Comparison of ENCODE assay signal across 8 cellular contexts in the genomic region with DNA sequence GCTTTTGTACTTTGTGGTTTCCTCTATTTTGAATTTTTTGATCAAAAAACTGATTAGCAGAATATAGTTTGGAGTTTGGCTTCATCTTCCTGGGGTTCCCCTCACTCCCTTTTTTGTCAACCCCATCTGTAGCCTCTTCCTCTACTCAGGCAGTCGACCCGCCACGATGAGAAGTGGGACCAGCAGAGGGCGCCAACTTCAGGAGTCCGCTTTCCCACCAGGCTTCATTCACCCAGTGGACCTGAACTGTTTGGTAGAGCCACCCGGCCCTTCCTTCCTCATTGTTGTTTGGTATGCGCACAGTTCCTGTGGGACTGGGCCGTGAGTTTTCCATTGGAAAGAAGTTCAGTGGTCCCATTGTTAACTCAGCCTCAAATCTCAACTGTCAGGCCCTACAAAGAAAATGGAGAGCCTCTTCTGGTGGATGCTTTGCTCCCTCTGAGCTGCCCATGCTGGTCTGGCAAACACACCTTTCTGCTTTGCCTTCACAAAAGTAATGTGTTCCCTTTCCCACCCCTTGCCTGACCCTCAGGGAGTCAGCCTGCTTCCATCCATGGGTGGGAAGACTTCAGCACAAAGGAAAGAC. TPM values are rescaled to one million over a fixed set of nuclear protein-coding genes. Genes with fewer than 3 reads are reported as not detected.
DNase-seq lines count a peak whose midpoint lies in the region; ATAC-seq and TF ChIP-seq lines count a peak whose summit lies in the region.

No MANE protein-coding gene starts in this region.

- H3K27me3 ChIP-seq in GM23338 (ENCODE audit: insufficient read depth) (no peaks in the 10 kb centered on the region), psoas muscle (ENCODE audit: insufficient read depth in 3 of 3, low read length in 2 of 3) (no peaks in the 10 kb centered on the region), uterus (no peaks in the 10 kb centered on the region)

- TF ChIP-seq CTCF in AG10803 (conservative IDR thresholded peaks at IDR 0.05; ENCODE audit: low read length) (peak; percentile 71), GM23338 (conservative IDR thresholded peaks at IDR 0.05; ENCODE audit: low read depth in 2 of 2) (peak; percentile 87 to 88), psoas muscle (IDR thresholded peaks at IDR 0.05) (peak; percentile 64), uterus (IDR thresholded peaks at IDR 0.05) (peak; percentile 29 to 56 (median 42))

- intact Hi-C loops in Right ventricle myocardium inferior (cut with DNase I) (loop anchor here (2.0 kb wide), 1 partner anchor 20 kb away; no protein-coding TSS in a partner anchor), psoas muscle (cut with DNase I) (no loop called here), uterus (cut with DNase I; ENCODE audit: low total_unique reads) (no loop called here)

- no peaks in the 10 kb centered on the region for H3K9me3 Mint-ChIP-seq in GM23338

- H3K4me1 ChIP-seq in GM23338 (ENCODE audit: insufficient read depth) (no peaks in the 10 kb centered on the region), psoas muscle (no peaks in the 10 kb centered on the region), uterus (no peaks in the 10 kb centered on the region)

- H3K4me2 ChIP-seq in GM23338 = no peak overlapping the region

- H3K79me2 ChIP-seq in GM23338 (replicated peaks; ENCODE audit: insufficient read depth) = no peaks in the 10 kb centered on the region

- H3K9me2 ChIP-seq in GM23338 (ENCODE audit: insufficient read depth) = no peaks in the 10 kb centered on the region

- no peak for TF ChIP-seq POLR2A in uterus (IDR thresholded peaks at IDR 0.05)

- in situ Hi-C loops in SK-MEL-5 (cut with HindIII; ENCODE audit: low pct_unique_long_range_greater_than_20kb, low sequenced_read_pairs) = no loop called here

- H3K4me1 Mint-ChIP-seq in GM23338 = peaks cover 11% of the 10 kb centered on the region; the same call in 2 of the 3 replicates

- peaks cover 70% of the 10 kb centered on the region for H3K36me3 Mint-ChIP-seq in GM23338 (ENCODE audit: low read depth)

- H3K36me3 ChIP-seq in GM23338 (ENCODE audit: insufficient read depth) (peaks cover 61% of the 10 kb centered on the region), psoas muscle (ENCODE audit: insufficient read depth in 1 of 2, low read depth in 1 of 2) (peaks cover 23 to 71% of the 10 kb centered on the region in 2 donors), uterus (no peaks in the 10 kb centered on the region)

- H2AFZ ChIP-seq in GM23338 = no peak overlapping the region

- 23 to 33% (median 26%) methylated on average over 8 of the region's 8 CpGs for WGBS in psoas muscle, 3 donors

- H3K27ac Mint-ChIP-seq in GM23338 = peak overlapping the region; percentile 44

- H3F3A ChIP-seq in GM23338 (replicated peaks; ENCODE audit: low read depth) = peaks cover 26% of the 10 kb centered on the region; the same call in 1 of the 2 replicates

- ATAC-seq in GM23338 (peak; percentile 89), Right ventricle myocardium inferior (peak; percentile 50), psoas muscle (peak; percentile 60 to 79 (median 72)), GM19455 (IDR thresholded peaks at IDR 0.05; ENCODE audit: unreplicated experiment) (no peak)

- H3K4me3 Mint-ChIP-seq in GM23338 = no peak overlapping the region

- H3K27ac ChIP-seq in GM23338 (ENCODE audit: low read depth) = peak overlapping the region; percentile 59; the same call in 1 of the 2 replicates
- peak overlapping the region; percentile 10 for H3K27ac ChIP-seq in psoas muscle
- no peak overlapping the region for H3K27ac ChIP-seq in uterus

- peaks cover 6% of the 10 kb centered on the region for H3K27me3 Mint-ChIP-seq in GM23338 (ENCODE audit: insufficient read depth, low read depth, poor library complexity)

- peak; percentile 40 for DNase-seq in AG10803 (ENCODE audit: low read depth)
- peak; percentile 90 for DNase-seq in GM23338 (ENCODE audit: low spot score)
- peak; percentile 76 for DNase-seq in SK-MEL-5 (ENCODE audit: low read depth, low spot score)
- DNase-seq in activated naive CD4-positive, alpha-beta T cell (lab: John Stamatoyannopoulos, UW) = peak; percentile 32 to 66 (median 62)
- peak; percentile 84 for DNase-seq in Right ventricle myocardium inferior (ENCODE audit: missing footprints)
- DNase-seq in psoas muscle = peak; percentile 73 to 85
- DNase-seq in uterus = peak; percentile 47 to 60

- no peak overlapping the region for H3K4me3 ChIP-seq in AG10803 (ENCODE audit: low read length)
- H3K4me3 ChIP-seq in GM23338 = no peak overlapping the region
- no peak overlapping the region for H3K4me3 ChIP-seq in psoas muscle
- H3K4me3 ChIP-seq in uterus = no peak overlapping the region

- peaks cover 24% of the 10 kb centered on the region for H4K20me1 ChIP-seq in GM23338 (replicated peaks; ENCODE audit: insufficient read depth)

- H3K9me3 ChIP-seq in psoas muscle (no peaks in the 10 kb centered on the region), uterus (no peaks in the 10 kb centered on the region)

TF ChIP-seq in GM23338, 12 proteins besides CTCF, POLR2A, EP300 and RAD21 (continues in another document):
- TF ChIP-seq, protein P1, sequence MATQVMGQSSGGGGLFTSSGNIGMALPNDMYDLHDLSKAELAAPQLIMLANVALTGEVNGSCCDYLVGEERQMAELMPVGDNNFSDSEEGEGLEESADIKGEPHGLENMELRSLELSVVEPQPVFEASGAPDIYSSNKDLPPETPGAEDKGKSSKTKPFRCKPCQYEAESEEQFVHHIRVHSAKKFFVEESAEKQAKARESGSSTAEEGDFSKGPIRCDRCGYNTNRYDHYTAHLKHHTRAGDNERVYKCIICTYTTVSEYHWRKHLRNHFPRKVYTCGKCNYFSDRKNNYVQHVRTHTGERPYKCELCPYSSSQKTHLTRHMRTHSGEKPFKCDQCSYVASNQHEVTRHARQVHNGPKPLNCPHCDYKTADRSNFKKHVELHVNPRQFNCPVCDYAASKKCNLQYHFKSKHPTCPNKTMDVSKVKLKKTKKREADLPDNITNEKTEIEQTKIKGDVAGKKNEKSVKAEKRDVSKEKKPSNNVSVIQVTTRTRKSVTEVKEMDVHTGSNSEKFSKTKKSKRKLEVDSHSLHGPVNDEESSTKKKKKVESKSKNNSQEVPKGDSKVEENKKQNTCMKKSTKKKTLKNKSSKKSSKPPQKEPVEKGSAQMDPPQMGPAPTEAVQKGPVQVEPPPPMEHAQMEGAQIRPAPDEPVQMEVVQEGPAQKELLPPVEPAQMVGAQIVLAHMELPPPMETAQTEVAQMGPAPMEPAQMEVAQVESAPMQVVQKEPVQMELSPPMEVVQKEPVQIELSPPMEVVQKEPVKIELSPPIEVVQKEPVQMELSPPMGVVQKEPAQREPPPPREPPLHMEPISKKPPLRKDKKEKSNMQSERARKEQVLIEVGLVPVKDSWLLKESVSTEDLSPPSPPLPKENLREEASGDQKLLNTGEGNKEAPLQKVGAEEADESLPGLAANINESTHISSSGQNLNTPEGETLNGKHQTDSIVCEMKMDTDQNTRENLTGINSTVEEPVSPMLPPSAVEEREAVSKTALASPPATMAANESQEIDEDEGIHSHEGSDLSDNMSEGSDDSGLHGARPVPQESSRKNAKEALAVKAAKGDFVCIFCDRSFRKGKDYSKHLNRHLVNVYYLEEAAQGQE (IDR thresholded peaks at IDR 0.05; ENCODE audit: unreplicated experiment) = no peak
- TF ChIP-seq ZNF331 (CRISPR knock-in tag; IDR thresholded peaks at IDR 0.05; ENCODE audit: low read depth) = no peak

RNA-seq across cellular contexts. Expression of a gene that starts 21.7 kb away (rescaled TPM):
- total RNA-seq in GM23338 (2014; rRNA removed; shearing (Covaris generic)) = 336 and 349 TPM in 2 replicates
- polyA plus RNA-seq in GM23338 (2016; fragmentation: Nextera tagmentation; extraction: Ambion mirVana) = 240 and 245 TPM in 2 replicates
- total RNA-seq in SK-MEL-5 (2014; rRNA removed; shearing (Covaris generic)) = 970 and 993 TPM in 2 replicates
- polyA plus RNA-seq in SK-MEL-5 (2015; cell fraction: cytosol; rRNA removed) = 1,025 and 1,064 TPM in 2 replicates
- polyA plus RNA-seq in SK-MEL-5 (2015; cell fraction: nucleus; rRNA removed) = 287 and 309 TPM in 2 replicates
- total RNA-seq in Right ventricle myocardium inferior = 275 TPM
- 100 to 1,000 TPM; 171 to 256 (median 241) TPM for total RNA-seq in psoas muscle
- polyA plus RNA-seq in psoas muscle = 100 to 1,000 TPM; 164 to 317 (median 250) TPM
- total RNA-seq in uterus = 100 to 1,000 TPM; 201 to 298 (median 263) TPM

RNA-seq across cellular contexts. Expression of a gene that starts 55.9 kb away (rescaled TPM):
- total RNA-seq in GM23338 (2014; rRNA removed; shearing (Covaris generic)) = 17.8 and 32.6 TPM in 2 replicates
- polyA plus RNA-seq in GM23338 (2016; fragmentation: Nextera tagmentation; extraction: Ambion mirVana) = 8.7 and 10.5 TPM in 2 replicates
- total RNA-seq in SK-MEL-5 (2014; rRNA removed; shearing (Covaris generic)) = 14.5 and 17.4 TPM in 2 replicates
- polyA plus RNA-seq in SK-MEL-5 (2015; cell fraction: cytosol; rRNA removed) = 11.2 and 15.1 TPM in 2 replicates
- 25.1 and 35.2 TPM in 2 replicates for polyA plus RNA-seq in SK-MEL-5 (2015; cell fraction: nucleus; rRNA removed)
- total RNA-seq in Right ventricle myocardium inferior = 10.8 TPM
- 10 to 100 TPM in 1 of 4 donors, 1 to 10 TPM in 3; 5.5 to 11.3 (median 7.8) TPM for total RNA-seq in psoas muscle
- 1 to 10 TPM; 1.5 to 3.2 (median 1.8) TPM for polyA plus RNA-seq in psoas muscle
- 10 to 100 TPM in 2 of 4 donors, 1 to 10 TPM in 2; 3.3 to 45.7 (median 20.4) TPM for total RNA-seq in uterus

Comparison
In these comparisons a context has a peak if more than half of its experiments do, and no peak if none do; other contexts are left out.
1. DNase-seq: peak in every context shown above with its lines; median percentile 90 in GM23338; 84 in Right ventricle myocardium inferior; 79 in psoas muscle; 76 in SK-MEL-5; 62 in activated naive CD4-positive, alpha-beta T cell; 54 in uterus; 40 in AG10803.
2. H3K27ac ChIP-seq: peak in GM23338 (single experiment) and psoas muscle (single experiment); none in uterus (0 of 2).
3. Peak in every context shown above with its lines, with median percentiles within 50 percentile points of each other: CTCF ChIP-seq.